ENCODE assay signal across 8 cellular contexts in genomic region chr9:126334626-126335621, GRCh38. TPM values are rescaled to one million over a fixed set of nuclear protein-coding genes. Genes with fewer than 3 reads are reported as not detected.
DNase-seq lines count a peak whose midpoint lies in the region; ATAC-seq and TF ChIP-seq lines count a peak whose summit lies in the region.
"Had no signal": no experiment of that assay in that cellular context is flagged by ENCODE, and none has a peak within 500 bp of the region (broad histone marks: within the 10 kb centered on the region; RNA-seq: fewer than 3 reads in every experiment).

No MANE protein-coding gene starts in this region.

- no peak overlapping the region for H2BK20ac ChIP-seq in IMR-90 (ENCODE audit: low read depth, low read length)

- TF ChIP-seq RAD21 in IMR-90 (IDR thresholded peaks at IDR 0.05; ENCODE audit: low read length): no peak
- TF ChIP-seq RAD21 in liver (IDR thresholded peaks at IDR 0.05): peak in 1 of 2 donors; percentile 13

- H2BK15ac ChIP-seq in IMR-90 (ENCODE audit: low read depth, low read length): no peak overlapping the region

- H3K36me3 ChIP-seq in IMR-90 (ENCODE audit: control insufficient read depth, insufficient read depth, low read length) (no peaks in the 10 kb centered on the region), liver (ENCODE audit: control insufficient read depth in 4 of 4, insufficient read depth in 3 of 4, low read depth in 1 of 4, low read length in 3 of 4) (no peaks in the 10 kb centered on the region)

- H3K4me3 ChIP-seq in IMR-90 (ENCODE audit: insufficient read depth, low read depth, low read length) (no peak overlapping the region), liver (ENCODE audit: low read depth in 1 of 3, low read length in 3 of 3) (peak overlapping the region in 2 of 3 donors; percentile 39 to 41)

- no peak overlapping the region for H2AK5ac ChIP-seq in IMR-90 (ENCODE audit: low read depth, low read length)

- peaks cover 9% of the 10 kb centered on the region for H3K4me1 ChIP-seq in IMR-90 (ENCODE audit: control insufficient read depth, insufficient read depth, low read length)
- H3K4me1 ChIP-seq in liver (ENCODE audit: control insufficient read depth in 4 of 4, insufficient read depth in 4 of 4, low read length in 3 of 4): peaks cover 14 to 48% (median 24%) of the 10 kb centered on the region in 4 donors

- peaks cover 20% of the 10 kb centered on the region; the same call in 1 of the 2 replicates for H4K20me1 ChIP-seq in IMR-90 (ENCODE audit: insufficient read depth, low read length)

- intact Hi-C loops in IMR-90 (cut with micrococcal nuclease): loop anchor here (2.0 kb wide), 1 partner anchor 42 kb away; no protein-coding TSS in a partner anchor

- H4K5ac ChIP-seq in IMR-90 (ENCODE audit: low read depth, low read length): no peak overlapping the region

- CTCF ChIA-PET in IMR-90 (lab: Yijun Ruan, JAX): no interaction called here

- POLR2A ChIA-PET in IMR-90 (lab: Charles Lee; ENCODE audit: unreplicated experiment): no interaction called here

- peaks cover 11% of the 10 kb centered on the region for H3K9me1 ChIP-seq in IMR-90 (ENCODE audit: insufficient read depth, low read length)

- 0 out of 2 replicates have a peak overlapping the region, but pooled peaks have one; percentile 50 for H3K14ac ChIP-seq in IMR-90 (replicated peaks; ENCODE audit: low read depth, low read length)

- no peak overlapping the region for H3K23ac ChIP-seq in IMR-90 (ENCODE audit: low read depth, low read length)

- H3K27me3 ChIP-seq in IMR-90 (ENCODE audit: control insufficient read depth, insufficient read depth, low read length) (no peaks in the 10 kb centered on the region), liver (ENCODE audit: control insufficient read depth in 4 of 4, insufficient read depth in 4 of 4, low read length in 3 of 4) (no peaks in the 10 kb centered on the region)

- peaks cover 12 to 43% of the 10 kb centered on the region in 2 experiments for H3K79me1 ChIP-seq in IMR-90 (ENCODE audit: low read depth in 1 of 2, low read length in 2 of 2)

- H3K9me3 ChIP-seq in IMR-90 (ENCODE audit: control insufficient read depth, insufficient read depth, low read length): no peaks in the 10 kb centered on the region
- no peaks in the 10 kb centered on the region for H3K9me3 ChIP-seq in liver (ENCODE audit: control insufficient read depth in 4 of 4, low read length in 3 of 4)

- BruUV-seq in IMR-90 (replicated peaks; lab: Mats Ljungman, UMichigan): no TSS peak

- TF ChIP-seq CTCF in IMR-90 (conservative IDR thresholded peaks at IDR 0.05; ENCODE audit: low read depth, low read length): no peak
- TF ChIP-seq CTCF in liver (IDR thresholded peaks at IDR 0.05; ENCODE audit: low read depth, low read length, missing input control): no peak

- no peak for TF ChIP-seq POLR2A in IMR-90 (IDR thresholded peaks at IDR 0.05; ENCODE audit: low read depth, low read length)

- no peak overlapping the region for H2BK120ac ChIP-seq in IMR-90 (ENCODE audit: low read depth, low read length)

- H4K91ac ChIP-seq in IMR-90 (ENCODE audit: insufficient read depth, low read depth, low read length): no peak overlapping the region

- WGBS in IMR-90 (ENCODE audit: extremely low coverage in 2 of 2, insufficient read length in 1 of 2), 2 experiments: 70% methylated on average over 3 of the region's 8 CpGs; no CpG with 5 or more reads in 1 of the 2 experiments
- WGBS in liver: 28% methylated on average over 8 of the region's 8 CpGs

- DNase-seq in IMR-90: peak; percentile 33
- peak; percentile 36 for DNase-seq in ecto neural progenitor cell (ENCODE audit: low spot score)
- DNase-seq in stromal cell of bone marrow (ENCODE audit: low read depth): peak; percentile 7
- no peak for DNase-seq in EL
- no peak for DNase-seq in NK-92 (lab: John Stamatoyannopoulos, UW; ENCODE audit: unreplicated experiment)
- DNase-seq in COLO668 (lab: John Stamatoyannopoulos, UW; ENCODE audit: unreplicated experiment): no peak
- DNase-seq: T-helper 2 cell had no signal

- H3K56ac ChIP-seq in IMR-90 (ENCODE audit: extremely low read depth, insufficient read depth, low read length): no peak overlapping the region

- in situ Hi-C loops in IMR-90 (cut with MboI; ENCODE audit: low sequenced_read_pairs): no loop called here

- ATAC-seq in IMR-90 (ENCODE audit: low read depth): peak; percentile 82

- no peak overlapping the region; the same call in 1 of the 2 replicates for H3K4me2 ChIP-seq in IMR-90 (ENCODE audit: low read depth, low read length)

- dilution Hi-C loops in IMR-90 (cut with HindIII; ENCODE audit: low sequenced_read_pairs, unreplicated experiment): no loop called here

- H3K27ac ChIP-seq in IMR-90 (ENCODE audit: insufficient read depth, low read length) (no peak overlapping the region), liver (ENCODE audit: low read depth in 1 of 2, low read length in 2 of 2) (peak overlapping the region; percentile 62 to 95)

- no peak overlapping the region for H4K8ac ChIP-seq in IMR-90 (ENCODE audit: low read depth in 2 of 2, low read length in 2 of 2)

- no peak overlapping the region for H3K18ac ChIP-seq in IMR-90 (ENCODE audit: low read depth, low read length)

- peak overlapping the region; percentile 8 for H2AFZ ChIP-seq in IMR-90 (replicated peaks; ENCODE audit: low read length, poor library complexity)

- H2BK5ac ChIP-seq in IMR-90 (ENCODE audit: low read depth, low read length, poor library complexity, severe bottlenecking): no peak overlapping the region

- H3K4ac ChIP-seq in IMR-90 (ENCODE audit: low read depth, low read length): no peak overlapping the region

- H2AK9ac ChIP-seq in IMR-90 (replicated peaks; ENCODE audit: low read depth, low read length, poor library complexity): no peak overlapping the region

- H3K9ac ChIP-seq in IMR-90 (ENCODE audit: low read depth, low read length): no peak overlapping the region
- H3K9ac ChIP-seq in liver (ENCODE audit: low read depth in 1 of 2, low read length in 2 of 2): peak overlapping the region in 1 of 2 donors; percentile 45

TF ChIP-seq in IMR-90, 13 proteins besides CTCF, POLR2A, EP300 and RAD21 (continues in another document):
- TF ChIP-seq CEBPB (IDR thresholded peaks at IDR 0.05; ENCODE audit: low read depth, low read length) (peak; percentile 12; the same call in 1 of the 2 replicates), MAZ (IDR thresholded peaks at IDR 0.05; ENCODE audit: borderline replicate concordance, low read depth, low read length) (no peak), CHD1 (IDR thresholded peaks at IDR 0.05; ENCODE audit: low read depth, low read length) (no peak), RFX5 (IDR thresholded peaks at IDR 0.05; ENCODE audit: low read depth, low read length) (peak; percentile 16; the same call in 1 of the 2 replicates), RCOR1 (IDR thresholded peaks at IDR 0.05; ENCODE audit: insufficient replicate concordance, low read length) (no peak), MAFK (IDR thresholded peaks at IDR 0.05; ENCODE audit: low read depth, low read length) (no peak), BHLHE40 (IDR thresholded peaks at IDR 0.05; ENCODE audit: low read depth, low read length) (peak; percentile 23; the same call in 1 of the 2 replicates), SMC3 (IDR thresholded peaks at IDR 0.05; ENCODE audit: low read depth, low read length) (no peak), ELK1 (IDR thresholded peaks at IDR 0.05; ENCODE audit: borderline replicate concordance, low read depth, low read length) (no peak)

TF ChIP-seq in liver, 16 proteins besides CTCF, POLR2A, EP300 and RAD21 (continues in another document):
- TF ChIP-seq RXRA (IDR thresholded peaks at IDR 0.05) (peak; percentile 69 to 92), ZBTB33 (IDR thresholded peaks at IDR 0.05) (peak; percentile 55), TAF1 (conservative IDR thresholded peaks at IDR 0.05) (peak; percentile 70), EGR1 (IDR thresholded peaks at IDR 0.05; ENCODE audit: low read depth in 2 of 2) (peak in 1 of 2 donors; percentile 47), GABPA (IDR thresholded peaks at IDR 0.05 in 1 of 2, conservative IDR thresholded peaks at IDR 0.05 in 1 of 2) (peak; percentile 42 to 69), FOXA1 (IDR thresholded peaks at IDR 0.05) (no peak), YY1 (IDR thresholded peaks at IDR 0.05) (peak; percentile 55), ATF3 (IDR thresholded peaks at IDR 0.05) (peak; percentile 37), SP1 (IDR thresholded peaks at IDR 0.05) (peak; percentile 91), HNF4A (conservative IDR thresholded peaks at IDR 0.05) (peak; percentile 88 to 94)

RNA-seq across cellular contexts. Expression of gene MVB12B, which starts 8.3 kb away (rescaled TPM):
- total RNA-seq in IMR-90 (2012; rRNA removed): 1.7 and 2.0 TPM in 2 replicates
- 4.0 and 4.4 TPM in 2 replicates for polyA plus RNA-seq in IMR-90 (2012; rRNA removed)
- polyA plus RNA-seq in IMR-90 (2012; cell fraction: cytosol; rRNA removed): 3.7 and 4.9 TPM in 2 replicates
- polyA plus RNA-seq in IMR-90 (2012; cell fraction: nucleus; rRNA removed; ENCODE audit: low replicate concordance): 5.3 and 7.1 TPM in 2 replicates
- total RNA-seq in liver: 10 to 100 TPM; 10.5 to 12.4 TPM
- 1 to 10 TPM; 5.3 to 6.4 TPM for polyA plus RNA-seq in liver

Comparison
In these comparisons a context has a peak if more than half of its experiments do, and no peak if none do; other contexts are left out.
1. DNase-seq: peak in IMR-90 (single experiment), ecto neural progenitor cell (single experiment) and stromal cell of bone marrow (single experiment); none in EL (single experiment), NK-92 (single experiment) and COLO668 (single experiment).